18 cellular contexts compared by ENCODE assay signal in the genomic region with DNA sequence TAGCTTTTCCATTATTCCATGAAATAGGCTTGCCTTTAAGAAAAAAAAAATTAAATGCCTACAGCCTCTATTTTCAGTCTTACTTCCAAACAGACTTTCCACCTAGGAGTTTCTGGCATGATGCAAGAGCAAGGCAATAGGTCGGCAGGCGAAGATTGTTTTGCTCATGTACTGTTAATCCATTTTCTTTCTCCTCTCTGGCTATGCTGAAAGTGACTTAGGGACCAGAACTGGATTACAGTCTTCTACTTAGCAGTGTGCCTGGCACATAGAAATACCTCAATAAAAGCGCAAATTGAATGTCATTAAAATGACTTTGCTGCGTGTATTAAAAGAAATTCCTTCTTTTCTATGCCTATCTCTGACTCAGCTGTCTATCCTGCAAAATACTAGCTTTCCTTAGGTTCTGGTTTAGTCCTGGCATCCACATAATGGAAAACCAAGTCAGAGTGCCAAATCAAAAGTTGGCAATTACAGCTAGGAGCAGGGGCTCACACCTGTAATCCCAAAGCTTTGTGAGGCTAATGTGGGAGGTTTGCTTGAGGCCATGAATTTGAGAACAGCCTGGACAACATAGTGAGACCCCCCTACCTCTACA. TPM values are rescaled to one million over a fixed set of nuclear protein-coding genes. Genes with fewer than 3 reads are reported as not detected.
"Had no signal": no experiment of that assay in that cellular context is flagged by ENCODE, and none has a peak within 500 bp of the region (broad histone marks: within the 10 kb centered on the region; RNA-seq: fewer than 3 reads in every experiment).

No MANE protein-coding gene starts in this region.

- H3K4me3 ChIP-seq: neural progenitor cell, ovary, tibial nerve, vagina had no signal

- H3K9ac ChIP-seq: neural progenitor cell had no signal

- H2AFZ ChIP-seq: neural progenitor cell had no signal

- H3K27ac ChIP-seq: neural progenitor cell, ovary, tibial nerve, vagina had no signal

- H3K27me3 ChIP-seq: neural progenitor cell, ovary, tibial nerve, vagina had no signal

- H3K4me1 ChIP-seq: neural progenitor cell, tibial nerve, vagina had no signal

- H3K9me3 ChIP-seq: ovary, tibial nerve, vagina had no signal

- ATAC-seq: sciatic nerve; stimulated activated naive B cell treated with anti-CD40 and anti-IgM and Interleukin-4, amounts not matched to agents 10 μg/mL and 1 μg/mL and 100 μg/mL, for 72 hours had no signal

- H3K36me3 ChIP-seq: neural progenitor cell, ovary had no signal

- H3K4me2 ChIP-seq: neural progenitor cell had no signal

- DNase-seq: activated CD4-positive, alpha-beta memory T cell treated with anti-CD3 and anti-CD28 coated beads for 36 hours; activated CD4-positive, CD25-positive, alpha-beta regulatory T cell treated with anti-CD3 and anti-CD28 coated beads, Interleukin-2, amount 50 U/mL, for 72 hours; activated naive CD4-positive, alpha-beta T cell treated with anti-CD3 and anti-CD28 coated beads, Interleukin-2, amount 50 U/mL, for 16 hours; activated T-cell treated with anti-CD3 and anti-CD28 coated beads, Interleukin-2, amount 50 U/mL, for 24 hours; central memory CD4-positive, alpha-beta T cell; cortex of kidney; effector CD8-positive, alpha-beta T cell; naive B cell; ovary; stimulated activated naive B cell treated with anti-CD40 and anti-IgM and Interleukin-4, amounts not matched to agents 10 μg/mL and 1 μg/mL and 100 μg/mL, for 72 hours; T-helper 1 cell; T1000 had no signal

- FAIRE-seq: endothelial cell of umbilical vein, islet of Langerhans had no signal

RNA-seq across cellular contexts. Expression of a gene that starts 51.9 kb away (rescaled TPM):
- total RNA-seq: activated CD4-positive, alpha-beta memory T cell treated with anti-CD3 and anti-CD28 coated beads for 36 hours had no signal
